ENCODE assay signal across 23 cellular contexts in the genomic region with DNA sequence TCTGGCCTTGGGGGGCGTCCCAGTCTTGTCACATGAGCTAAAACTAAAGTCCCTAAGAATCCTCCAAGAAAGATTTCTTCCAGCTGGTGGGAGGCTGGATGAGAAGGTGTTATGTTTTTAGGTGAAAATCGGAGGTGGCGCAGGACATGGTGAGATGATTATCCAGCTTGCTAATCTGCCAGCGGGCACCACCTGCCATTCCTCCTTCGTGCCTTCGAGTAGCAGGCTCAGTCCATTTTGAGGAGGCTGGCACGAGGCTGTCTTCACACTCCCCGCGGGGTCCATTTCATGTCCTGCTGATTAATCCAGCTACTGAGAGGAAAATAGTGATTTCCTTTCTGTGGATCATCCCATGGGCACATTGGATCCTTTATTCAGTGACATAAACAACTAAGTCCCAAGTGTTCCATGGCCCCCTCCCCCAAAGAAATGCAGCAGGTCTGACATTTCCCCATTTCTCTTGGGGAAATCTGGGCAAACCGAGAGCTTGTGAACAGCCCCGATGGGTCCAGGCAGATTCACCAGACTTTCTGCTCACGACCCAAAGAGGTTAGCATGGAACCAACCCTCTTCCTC. TPM values are rescaled to one million over a fixed set of nuclear protein-coding genes. Genes with fewer than 3 reads are reported as not detected.
DNase-seq lines count a peak whose midpoint lies in the region; ATAC-seq and TF ChIP-seq lines count a peak whose summit lies in the region.
"Had no signal": no experiment of that assay in that cellular context is flagged by ENCODE, and none has a peak within 500 bp of the region (broad histone marks: within the 10 kb centered on the region; RNA-seq: fewer than 3 reads in every experiment).

No MANE protein-coding gene starts in this region.

- H3K27ac Mint-ChIP-seq in dendritic cell treated with granulocyte-macrophage colony-stimulating factor and Interleukin-4, amounts not matched to agents 40 ng/mL and 50 ng/mL, for 4 days = peak overlapping the region; percentile 46
- H3K27ac Mint-ChIP-seq: CD4-positive, alpha-beta memory T cell; H9 had no signal

- DNase-seq in 8988T = peak; percentile 14
- DNase-seq in posterior vena cava (ENCODE audit: low spot score) = peak; percentile 55
- no peak for DNase-seq in gastrocnemius medialis
- DNase-seq in COLO668 (lab: John Stamatoyannopoulos, UW; ENCODE audit: unreplicated experiment) = no peak
- DNase-seq: Calu3; CD4-positive, alpha-beta memory T cell; DMS153; HFFc6; NCI-H1092 treated with DMSO at 0.1 percent for 48 hours; NCI-H1436 treated with DMSO at 0.1 percent for 48 hours; NCI-H2029; NCI-H226; NCI-H510A treated with DMSO at 0.1 percent for 48 hours; NCI-H748 treated with DMSO at 0.1 percent for 48 hours; SHP77 treated with DMSO at 0.1 percent for 48 hours had no signal

- TF ChIP-seq CTCF in gastrocnemius medialis (IDR thresholded peaks at IDR 0.05 in 4 of 5, conservative IDR thresholded peaks at IDR 0.05 in 1 of 5) = no peak

- H3K27ac ChIP-seq in BLaER1 treated with 17β-estradiol and CSF1 and Interleukin-3, amounts not matched to agents 10 nM and 100 nM = no peak overlapping the region
- no peak overlapping the region for H3K27ac ChIP-seq in gastrocnemius medialis
- H3K27ac ChIP-seq: KMS-11, RWPE1 had no signal

- TF ChIP-seq POLR2A in gastrocnemius medialis (IDR thresholded peaks at IDR 0.05) = no peak

- peaks cover 0 to 47% (median 5%) of the 10 kb centered on the region in 11 experiments; a peak in 10 of 22 replicates for H3K27me3 ChIP-seq in BLaER1 treated with 17β-estradiol and CSF1 and Interleukin-3, amounts not matched to agents 10 nM and 100 nM
- H3K27me3 ChIP-seq in gastrocnemius medialis = peaks cover 12 to 35% (median 19%) of the 10 kb centered on the region in 3 donors

- H3K4me1 ChIP-seq in BLaER1 treated with 17β-estradiol and CSF1 and Interleukin-3, amounts not matched to agents 10 nM and 100 nM = peaks cover 50 to 66% (median 53%) of the 10 kb centered on the region in 10 experiments
- peaks cover 3 to 7% of the 10 kb centered on the region in 2 donors for H3K4me1 ChIP-seq in gastrocnemius medialis

- H3K4me1 Mint-ChIP-seq in dendritic cell treated with granulocyte-macrophage colony-stimulating factor and Interleukin-4, amounts not matched to agents 40 ng/mL and 50 ng/mL, for 4 days (ENCODE audit: low read depth) = peaks cover 75% of the 10 kb centered on the region
- H3K4me1 Mint-ChIP-seq: CD4-positive, alpha-beta memory T cell had no signal

- no peaks in the 10 kb centered on the region for H3K9me3 Mint-ChIP-seq in dendritic cell treated with granulocyte-macrophage colony-stimulating factor and Interleukin-4, amounts not matched to agents 40 ng/mL and 50 ng/mL, for 4 days
- H3K9me3 Mint-ChIP-seq: HFFc6 had no signal

- H3K4me3 ChIP-seq in BLaER1 treated with 17β-estradiol and CSF1 and Interleukin-3, amounts not matched to agents 10 nM and 100 nM = no peak overlapping the region
- H3K4me3 ChIP-seq in gastrocnemius medialis = no peak overlapping the region
- H3K4me3 ChIP-seq: SK-N-MC had no signal

- peak overlapping the region in 10 of 11 experiments; percentile 82 to 97 (median 86); a peak in 17 of 22 replicates for H3K4me2 ChIP-seq in BLaER1 treated with 17β-estradiol and CSF1 and Interleukin-3, amounts not matched to agents 10 nM and 100 nM
- H3K4me2 ChIP-seq: KMS-11 had no signal

- H3K9me3 ChIP-seq in BLaER1 treated with 17β-estradiol and CSF1 and Interleukin-3, amounts not matched to agents 10 nM and 100 nM (replicated peaks in 1 of 11) = no peaks in the 10 kb centered on the region
- H3K9me3 ChIP-seq in gastrocnemius medialis = no peaks in the 10 kb centered on the region

- H3K36me3 ChIP-seq in BLaER1 treated with 17β-estradiol and CSF1 and Interleukin-3, amounts not matched to agents 10 nM and 100 nM = no peaks in the 10 kb centered on the region
- no peaks in the 10 kb centered on the region for H3K36me3 ChIP-seq in gastrocnemius medialis

- no peaks in the 10 kb centered on the region; a peak in 1 of 22 replicates for H4K20me1 ChIP-seq in BLaER1 treated with 17β-estradiol and CSF1 and Interleukin-3, amounts not matched to agents 10 nM and 100 nM

- H3K36me3 Mint-ChIP-seq in dendritic cell treated with granulocyte-macrophage colony-stimulating factor and Interleukin-4, amounts not matched to agents 40 ng/mL and 50 ng/mL, for 4 days (ENCODE audit: low read depth) = peaks cover 58% of the 10 kb centered on the region
- H3K36me3 Mint-ChIP-seq: CD4-positive, alpha-beta memory T cell had no signal

- no peak overlapping the region for H3K9ac ChIP-seq in BLaER1 treated with 17β-estradiol and CSF1 and Interleukin-3, amounts not matched to agents 10 nM and 100 nM
- H3K9ac ChIP-seq: KMS-11 had no signal

- intact Hi-C loops in dendritic cell treated with granulocyte-macrophage colony-stimulating factor and Interleukin-4, amounts not matched to agents 40 ng/mL and 50 ng/mL, for 4 days (cut with micrococcal nuclease) = no loop called here
- intact Hi-C loops in posterior vena cava (cut with DNase I) (no loop called here), gastrocnemius medialis (cut with DNase I; ENCODE audit: low total_unique reads) (no loop called here)

- H3K27me3 Mint-ChIP-seq in dendritic cell treated with granulocyte-macrophage colony-stimulating factor and Interleukin-4, amounts not matched to agents 40 ng/mL and 50 ng/mL, for 4 days = peaks cover 2% of the 10 kb centered on the region

- ATAC-seq in gastrocnemius medialis (no peak), GM19023 (IDR thresholded peaks at IDR 0.05; ENCODE audit: unreplicated experiment) (no peak), HG02938 (IDR thresholded peaks at IDR 0.05; ENCODE audit: unreplicated experiment) (no peak)

- in situ Hi-C loops in gastrocnemius medialis (cut with MboI; ENCODE audit: low sequenced_read_pairs in 4 of 4) = no loop called here

- H3K4me3 Mint-ChIP-seq in dendritic cell treated with granulocyte-macrophage colony-stimulating factor and Interleukin-4, amounts not matched to agents 40 ng/mL and 50 ng/mL, for 4 days = no peak overlapping the region
- H3K4me3 Mint-ChIP-seq: CD4-positive, alpha-beta memory T cell; H9; HFFc6 had no signal

RNA-seq across cellular contexts. Expression of gene EXOC3, which starts 38.2 kb away (rescaled TPM):
- 10 to 100 TPM; 52.6 to 54.2 TPM for total RNA-seq in posterior vena cava
- 10 to 100 TPM; 44.3 to 81.7 (median 54.0) TPM for total RNA-seq in gastrocnemius medialis

Comparison
In these comparisons a context has a peak if more than half of its experiments do, and no peak if none do; other contexts are left out.
1. DNase-seq: peak in 8988T (single experiment) and posterior vena cava (single experiment); none in gastrocnemius medialis (0 of 2) and COLO668 (single experiment).